Comparison of ENCODE assay signal across 8 cellular contexts in genomic region chr3:50337175-50337861, GRCh38. TPM values are rescaled to one million over a fixed set of nuclear protein-coding genes. Genes with fewer than 3 reads are reported as not detected.
DNase-seq lines count a peak whose midpoint lies in the region; ATAC-seq and TF ChIP-seq lines count a peak whose summit lies in the region.

No MANE protein-coding gene starts in this region.

- peak overlapping the region; percentile 90 for H3K4me2 ChIP-seq in GM23338

- peaks cover 24% of the 10 kb centered on the region for H3K4me1 ChIP-seq in GM23338 (ENCODE audit: insufficient read depth)

- peak; percentile 98 for DNase-seq in Daoy (ENCODE audit: low read depth)
- peak; percentile 99 for DNase-seq in GM23338 (ENCODE audit: low spot score)
- peak; percentile 98 to 99 for DNase-seq in Kasumi-1 (lab: John Stamatoyannopoulos, UW)
- DNase-seq in RKO (ENCODE audit: low spot score) = peak; percentile 99
- DNase-seq in activated T-helper 1 cell treated with anti-CD3 and anti-CD28 coated beads, Interleukin-2, amount 50 U/mL, for 16 hours (ENCODE audit: low read depth in 1 of 2, low spot score in 1 of 2) = peak; percentile 82 to 91
- peak; percentile 100 for DNase-seq in fibroblast of gingiva (ENCODE audit: low read depth)
- peak; percentile 84 to 98 (median 92) for DNase-seq in naive thymus-derived CD8-positive, alpha-beta T cell
- DNase-seq in stimulated activated naive B cell treated with anti-CD40 and anti-IgM and Interleukin-4, amounts not matched to agents 10 μg/mL and 1 μg/mL and 100 μg/mL, for 72 hours = peak; percentile 99

- H3K79me2 ChIP-seq in GM23338 (replicated peaks; ENCODE audit: insufficient read depth) = peaks cover 36% of the 10 kb centered on the region

- peaks cover 51% of the 10 kb centered on the region for H3K27me3 Mint-ChIP-seq in GM23338 (ENCODE audit: insufficient read depth, low read depth, poor library complexity)
- H3K27me3 Mint-ChIP-seq in naive thymus-derived CD8-positive, alpha-beta T cell = no peaks in the 10 kb centered on the region
- no peaks in the 10 kb centered on the region for H3K27me3 Mint-ChIP-seq in stimulated activated naive B cell treated with anti-CD40 and anti-IgM and Interleukin-4, amounts not matched to agents 10 μg/mL and 1 μg/mL and 100 μg/mL, for 72 hours

- peaks cover 42% of the 10 kb centered on the region for H3K27me3 ChIP-seq in GM23338 (ENCODE audit: insufficient read depth)

- H2AFZ ChIP-seq in GM23338 = peak overlapping the region; percentile 91; the same call in 1 of the 2 replicates

- peak overlapping the region; percentile 95 for H3K27ac Mint-ChIP-seq in GM23338
- H3K27ac Mint-ChIP-seq in naive thymus-derived CD8-positive, alpha-beta T cell = peak overlapping the region; percentile 94 to 99 (median 96)
- peak overlapping the region; percentile 98 for H3K27ac Mint-ChIP-seq in stimulated activated naive B cell treated with anti-CD40 and anti-IgM and Interleukin-4, amounts not matched to agents 10 μg/mL and 1 μg/mL and 100 μg/mL, for 72 hours

- no peaks in the 10 kb centered on the region for H3K36me3 ChIP-seq in GM23338 (ENCODE audit: insufficient read depth)

- H3K9me2 ChIP-seq in GM23338 (ENCODE audit: insufficient read depth) = no peaks in the 10 kb centered on the region

- ATAC-seq in GM23338 = peak; percentile 75
- peak; percentile 77 to 78 for ATAC-seq in naive thymus-derived CD8-positive, alpha-beta T cell
- peak; percentile 79 to 82 for ATAC-seq in stimulated activated naive B cell treated with anti-CD40 and anti-IgM and Interleukin-4, amounts not matched to agents 10 μg/mL and 1 μg/mL and 100 μg/mL, for 72 hours (replicated peaks)

- peak overlapping the region; percentile 97 for H3K4me3 ChIP-seq in GM23338

- peaks cover 17% of the 10 kb centered on the region for H4K20me1 ChIP-seq in GM23338 (replicated peaks; ENCODE audit: insufficient read depth)

- POLR2A ChIA-PET in naive thymus-derived CD8-positive, alpha-beta T cell (lab: Charles Lee) = interaction anchor here (0.6 to 14.5 kb wide), 27 partner anchors 8 to 1048 kb away, joined by 3 to 318 read pairs (median 5); partner anchors contain the start of genes C3orf18, CISH, CYB561D2 and GNAI2

- H3K4me3 Mint-ChIP-seq in GM23338 = peak overlapping the region; percentile 90
- peak overlapping the region; percentile 86 to 98 (median 94) for H3K4me3 Mint-ChIP-seq in naive thymus-derived CD8-positive, alpha-beta T cell
- H3K4me3 Mint-ChIP-seq in stimulated activated naive B cell treated with anti-CD40 and anti-IgM and Interleukin-4, amounts not matched to agents 10 μg/mL and 1 μg/mL and 100 μg/mL, for 72 hours = peak overlapping the region; percentile 90 to 94

- peaks cover under 1% of the 10 kb centered on the region; the same call in 1 of the 3 replicates for H3K36me3 Mint-ChIP-seq in GM23338 (ENCODE audit: low read depth)
- H3K36me3 Mint-ChIP-seq in naive thymus-derived CD8-positive, alpha-beta T cell = peaks cover 0 to 12% (median 0%) of the 10 kb centered on the region in 3 donors
- H3K36me3 Mint-ChIP-seq in stimulated activated naive B cell treated with anti-CD40 and anti-IgM and Interleukin-4, amounts not matched to agents 10 μg/mL and 1 μg/mL and 100 μg/mL, for 72 hours = peaks cover 26 to 50% of the 10 kb centered on the region in 2 donors

- H3K9me3 Mint-ChIP-seq in GM23338 = peaks cover 3% of the 10 kb centered on the region; the same call in 1 of the 3 replicates
- H3K9me3 Mint-ChIP-seq in naive thymus-derived CD8-positive, alpha-beta T cell = no peaks in the 10 kb centered on the region
- no peaks in the 10 kb centered on the region for H3K9me3 Mint-ChIP-seq in stimulated activated naive B cell treated with anti-CD40 and anti-IgM and Interleukin-4, amounts not matched to agents 10 μg/mL and 1 μg/mL and 100 μg/mL, for 72 hours

- peaks cover 34% of the 10 kb centered on the region for H3K4me1 Mint-ChIP-seq in GM23338
- peaks cover 34 to 79% (median 74%) of the 10 kb centered on the region in 4 donors for H3K4me1 Mint-ChIP-seq in naive thymus-derived CD8-positive, alpha-beta T cell
- peaks cover 34 to 77% of the 10 kb centered on the region in 2 donors for H3K4me1 Mint-ChIP-seq in stimulated activated naive B cell treated with anti-CD40 and anti-IgM and Interleukin-4, amounts not matched to agents 10 μg/mL and 1 μg/mL and 100 μg/mL, for 72 hours

- TF ChIP-seq CTCF in GM23338 (conservative IDR thresholded peaks at IDR 0.05; ENCODE audit: low read depth in 2 of 2) = no peak

- H3K27ac ChIP-seq in GM23338 (ENCODE audit: low read depth) = peak overlapping the region; percentile 87

- peaks cover 38% of the 10 kb centered on the region for H3F3A ChIP-seq in GM23338 (replicated peaks; ENCODE audit: low read depth)

TF ChIP-seq in GM23338, 12 proteins besides CTCF, POLR2A, EP300 and RAD21 (continues in another document):
- TF ChIP-seq NANOG (IDR thresholded peaks at IDR 0.05; ENCODE audit: borderline replicate concordance) = no peak
- TF ChIP-seq, protein P1, sequence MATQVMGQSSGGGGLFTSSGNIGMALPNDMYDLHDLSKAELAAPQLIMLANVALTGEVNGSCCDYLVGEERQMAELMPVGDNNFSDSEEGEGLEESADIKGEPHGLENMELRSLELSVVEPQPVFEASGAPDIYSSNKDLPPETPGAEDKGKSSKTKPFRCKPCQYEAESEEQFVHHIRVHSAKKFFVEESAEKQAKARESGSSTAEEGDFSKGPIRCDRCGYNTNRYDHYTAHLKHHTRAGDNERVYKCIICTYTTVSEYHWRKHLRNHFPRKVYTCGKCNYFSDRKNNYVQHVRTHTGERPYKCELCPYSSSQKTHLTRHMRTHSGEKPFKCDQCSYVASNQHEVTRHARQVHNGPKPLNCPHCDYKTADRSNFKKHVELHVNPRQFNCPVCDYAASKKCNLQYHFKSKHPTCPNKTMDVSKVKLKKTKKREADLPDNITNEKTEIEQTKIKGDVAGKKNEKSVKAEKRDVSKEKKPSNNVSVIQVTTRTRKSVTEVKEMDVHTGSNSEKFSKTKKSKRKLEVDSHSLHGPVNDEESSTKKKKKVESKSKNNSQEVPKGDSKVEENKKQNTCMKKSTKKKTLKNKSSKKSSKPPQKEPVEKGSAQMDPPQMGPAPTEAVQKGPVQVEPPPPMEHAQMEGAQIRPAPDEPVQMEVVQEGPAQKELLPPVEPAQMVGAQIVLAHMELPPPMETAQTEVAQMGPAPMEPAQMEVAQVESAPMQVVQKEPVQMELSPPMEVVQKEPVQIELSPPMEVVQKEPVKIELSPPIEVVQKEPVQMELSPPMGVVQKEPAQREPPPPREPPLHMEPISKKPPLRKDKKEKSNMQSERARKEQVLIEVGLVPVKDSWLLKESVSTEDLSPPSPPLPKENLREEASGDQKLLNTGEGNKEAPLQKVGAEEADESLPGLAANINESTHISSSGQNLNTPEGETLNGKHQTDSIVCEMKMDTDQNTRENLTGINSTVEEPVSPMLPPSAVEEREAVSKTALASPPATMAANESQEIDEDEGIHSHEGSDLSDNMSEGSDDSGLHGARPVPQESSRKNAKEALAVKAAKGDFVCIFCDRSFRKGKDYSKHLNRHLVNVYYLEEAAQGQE (IDR thresholded peaks at IDR 0.05; ENCODE audit: unreplicated experiment) = no peak
- TF ChIP-seq ETS1 (IDR thresholded peaks at IDR 0.05) = 0 out of 2 replicates have a peak, but pooled peaks have one; percentile 11
- TF ChIP-seq JUNB (IDR thresholded peaks at IDR 0.05; ENCODE audit: unreplicated experiment) = no peak
- peak; percentile 93 for TF ChIP-seq POLR2AphosphoS5 (IDR thresholded peaks at IDR 0.05; ENCODE audit: low read depth)
- no peak for TF ChIP-seq EZH2phosphoT487 (IDR thresholded peaks at IDR 0.05; ENCODE audit: unreplicated experiment)
- no peak for TF ChIP-seq STAT1 (IDR thresholded peaks at IDR 0.05; ENCODE audit: unreplicated experiment)
- TF ChIP-seq CREB1 (CRISPR knock-in tag; IDR thresholded peaks at IDR 0.05; ENCODE audit: low read depth) = peak; percentile 56

RNA-seq across cellular contexts. Expression of gene RASSF1, which starts 3.3 kb away (rescaled TPM):
- total RNA-seq in Daoy (2014; rRNA removed; shearing (Covaris generic)) = 12.7 and 21.2 TPM in 2 replicates
- 12.8 and 15.7 TPM in 2 replicates for total RNA-seq in GM23338 (2014; rRNA removed; shearing (Covaris generic))
- polyA plus RNA-seq in GM23338 (2016; fragmentation: Nextera tagmentation; extraction: Ambion mirVana) = 9.6 TPM in 2 replicates
- total RNA-seq in naive thymus-derived CD8-positive, alpha-beta T cell = 10 to 100 TPM; 67.3 to 70.8 TPM
- 10 to 100 TPM; 50.8 to 87.6 (median 68.1) TPM for polyA plus RNA-seq in naive thymus-derived CD8-positive, alpha-beta T cell

RNA-seq across cellular contexts. Expression of gene ZMYND10, which starts 8.2 kb away (rescaled TPM):
- 0.06 and 0.17 TPM in 2 replicates for total RNA-seq in Daoy (2014; rRNA removed; shearing (Covaris generic))
- total RNA-seq in GM23338 (2014; rRNA removed; shearing (Covaris generic)) = 0.31 TPM in 2 replicates
- polyA plus RNA-seq in GM23338 (2016; fragmentation: Nextera tagmentation; extraction: Ambion mirVana) = 0.24 and 0.29 TPM in 2 replicates
- 1 to 10 TPM; 3.6 to 4.0 TPM for total RNA-seq in naive thymus-derived CD8-positive, alpha-beta T cell
- not detected for polyA plus RNA-seq in naive thymus-derived CD8-positive, alpha-beta T cell

RNA-seq across cellular contexts. Expression of gene TUSC2, which starts 9.3 kb away (rescaled TPM):
- total RNA-seq in Daoy (2014; rRNA removed; shearing (Covaris generic)) = 44.3 and 51.3 TPM in 2 replicates
- 32.2 and 41.6 TPM in 2 replicates for total RNA-seq in GM23338 (2014; rRNA removed; shearing (Covaris generic))
- polyA plus RNA-seq in GM23338 (2016; fragmentation: Nextera tagmentation; extraction: Ambion mirVana) = 71.0 and 81.5 TPM in 2 replicates
- total RNA-seq in naive thymus-derived CD8-positive, alpha-beta T cell = 10 to 100 TPM; 21.8 to 22.7 TPM
- polyA plus RNA-seq in naive thymus-derived CD8-positive, alpha-beta T cell = 10 to 100 TPM; 48.4 to 54.3 (median 53.7) TPM

RNA-seq across cellular contexts. Expression of gene NPRL2, which starts 13.3 kb away (rescaled TPM):
- total RNA-seq in Daoy (2014; rRNA removed; shearing (Covaris generic)) = 14.7 and 20.6 TPM in 2 replicates
- 22.3 and 35.6 TPM in 2 replicates for total RNA-seq in GM23338 (2014; rRNA removed; shearing (Covaris generic))
- polyA plus RNA-seq in GM23338 (2016; fragmentation: Nextera tagmentation; extraction: Ambion mirVana) = 27.7 and 31.7 TPM in 2 replicates
- total RNA-seq in naive thymus-derived CD8-positive, alpha-beta T cell = 10 to 100 TPM; 52.8 to 63.8 TPM
- 10 to 100 TPM; 36.2 to 45.3 (median 36.4) TPM for polyA plus RNA-seq in naive thymus-derived CD8-positive, alpha-beta T cell

RNA-seq across cellular contexts. Expression of gene CYB561D2, which starts 13.3 kb away (rescaled TPM):
- 25.3 and 28.3 TPM in 2 replicates for total RNA-seq in Daoy (2014; rRNA removed; shearing (Covaris generic))
- total RNA-seq in GM23338 (2014; rRNA removed; shearing (Covaris generic)) = 11.5 and 18.2 TPM in 2 replicates
- polyA plus RNA-seq in GM23338 (2016; fragmentation: Nextera tagmentation; extraction: Ambion mirVana) = 10.0 and 10.1 TPM in 2 replicates
- total RNA-seq in naive thymus-derived CD8-positive, alpha-beta T cell = 10 to 100 TPM; 29.7 to 34.5 TPM
- 10 to 100 TPM; 45.5 to 48.2 (median 47.7) TPM for polyA plus RNA-seq in naive thymus-derived CD8-positive, alpha-beta T cell

Comparison
In these comparisons a context has a peak if more than half of its experiments do, and no peak if none do; other contexts are left out.
1. Peak in every context shown above with its lines: DNase-seq, ATAC-seq, H3K4me3 ChIP-seq and H3K27ac ChIP-seq.